In genomic region chr4:2186133-2186864, GRCh38 we compare ENCODE assay signal across 11 cellular contexts. TPM values are rescaled to one million over a fixed set of nuclear protein-coding genes. Genes with fewer than 3 reads are reported as not detected.
DNase-seq lines count a peak whose midpoint lies in the region; ATAC-seq, FAIRE-seq and TF ChIP-seq lines count a peak whose summit lies in the region.
"Had no signal": no experiment of that assay in that cellular context is flagged by ENCODE, and none has a peak within 500 bp of the region (broad histone marks: within the 10 kb centered on the region; RNA-seq: fewer than 3 reads in every experiment).

No MANE protein-coding gene starts in this region.

- H3K4me3 ChIP-seq in MM.1S (ENCODE audit: low read length) = no peak overlapping the region
- H3K4me3 ChIP-seq in astrocyte of the cerebellum (ENCODE audit: low read depth, low read length) = no peak overlapping the region
- no peak overlapping the region for H3K4me3 ChIP-seq in lower lobe of right lung
- no peak overlapping the region for H3K4me3 ChIP-seq in sigmoid colon
- H3K4me3 ChIP-seq: suprapubic skin had no signal

- intact Hi-C loops in lower lobe of right lung (cut with DNase I) = no loop called here
- intact Hi-C loops in sigmoid colon (cut with DNase I) = no loop called here

- DNase-seq in ELF-1 (ENCODE audit: low read depth, low spot score) = peak; percentile 62
- DNase-seq in MM.1S = peak; percentile 29
- peak; percentile 6 for DNase-seq in astrocyte of the cerebellum (ENCODE audit: low read depth)
- DNase-seq in lower lobe of right lung = no peak
- no peak for DNase-seq in GM12891 (ENCODE audit: insufficient read length, low spot score)
- DNase-seq in sigmoid colon = no peak
- no peak for DNase-seq in GDM1 (lab: John Stamatoyannopoulos, UW)

- no peaks in the 10 kb centered on the region for H3K79me2 ChIP-seq in MM.1S (ENCODE audit: low read length)

- FAIRE-seq in GM12891 (lab: Jason Lieb, UNC) = no peak

- H3K27me3 ChIP-seq in MM.1S (replicated peaks; ENCODE audit: insufficient read depth, low read length) (no peaks in the 10 kb centered on the region), lower lobe of right lung (ENCODE audit: low read depth) (no peaks in the 10 kb centered on the region), sigmoid colon (no peaks in the 10 kb centered on the region)
- H3K27me3 ChIP-seq: suprapubic skin had no signal

- ATAC-seq in lower lobe of right lung (peak; percentile 68 to 84), HG02870 (IDR thresholded peaks at IDR 0.05; ENCODE audit: unreplicated experiment) (no peak)
- ATAC-seq: naive thymus-derived CD8-positive, alpha-beta T cell; Right ventricle myocardium inferior had no signal

- H3K4me2 ChIP-seq in MM.1S (ENCODE audit: low read depth, low read length) = no peak overlapping the region

- no peak overlapping the region for H3K9ac ChIP-seq in MM.1S (ENCODE audit: low read length)

- H3K9me2 ChIP-seq in MM.1S (replicated peaks; ENCODE audit: insufficient read depth, low read length) = no peaks in the 10 kb centered on the region

- H3K27ac ChIP-seq in MM.1S (ENCODE audit: low read length) (no peak overlapping the region), lower lobe of right lung (no peak overlapping the region), sigmoid colon (no peak overlapping the region)
- H3K27ac ChIP-seq: suprapubic skin had no signal

- no peak overlapping the region for H2AFZ ChIP-seq in MM.1S (ENCODE audit: low read length)

- TF ChIP-seq EP300 in sigmoid colon (IDR thresholded peaks at IDR 0.05) = no peak

- H3F3A ChIP-seq in MM.1S (ENCODE audit: insufficient read depth, low read length) = no peaks in the 10 kb centered on the region; the same call in 1 of the 2 replicates

- WGBS in sigmoid colon, 2 donors = 27 to 57% methylated on average over 9 of the region's 9 CpGs

- in situ Hi-C loops in astrocyte of the cerebellum (cut with HindIII; ENCODE audit: low sequenced_read_pairs) = no loop called here

- H3K36me3 ChIP-seq in MM.1S (replicated peaks; ENCODE audit: insufficient read depth, low read length) = no peaks in the 10 kb centered on the region
- H3K36me3 ChIP-seq in lower lobe of right lung = no peaks in the 10 kb centered on the region
- H3K36me3 ChIP-seq in sigmoid colon = no peaks in the 10 kb centered on the region
- H3K36me3 ChIP-seq: suprapubic skin had no signal

- no peaks in the 10 kb centered on the region for H3K9me3 ChIP-seq in MM.1S (replicated peaks; ENCODE audit: insufficient read depth, low read length)
- H3K9me3 ChIP-seq in lower lobe of right lung = peaks cover 11% of the 10 kb centered on the region
- peaks cover 0 to 5% (median 0%) of the 10 kb centered on the region in 4 donors for H3K9me3 ChIP-seq in sigmoid colon
- H3K9me3 ChIP-seq: suprapubic skin had no signal

- H4K20me1 ChIP-seq in MM.1S (ENCODE audit: insufficient read depth, low read length) = no peaks in the 10 kb centered on the region

- H3K4me1 ChIP-seq in MM.1S (ENCODE audit: low read length) (no peaks in the 10 kb centered on the region), lower lobe of right lung (no peaks in the 10 kb centered on the region), sigmoid colon (no peaks in the 10 kb centered on the region)
- H3K4me1 ChIP-seq: suprapubic skin had no signal

- TF ChIP-seq CTCF in MM.1S (IDR thresholded peaks at IDR 0.05; ENCODE audit: low read length) = peak; percentile 40; the same call in 1 of the 2 replicates
- peak; percentile 61 for TF ChIP-seq CTCF in astrocyte of the cerebellum (IDR thresholded peaks at IDR 0.05; ENCODE audit: low read depth, low read length, missing control alignments)
- peak; percentile 35 for TF ChIP-seq CTCF in lower lobe of right lung (IDR thresholded peaks at IDR 0.05)
- no peak for TF ChIP-seq CTCF in sigmoid colon (IDR thresholded peaks at IDR 0.05)

- TF ChIP-seq POLR2A in GM12891 (IDR thresholded peaks at IDR 0.05; ENCODE audit: low read depth, low read length) = no peak
- TF ChIP-seq POLR2A in sigmoid colon (IDR thresholded peaks at IDR 0.05) = no peak

TF ChIP-seq in GM12891, 5 proteins besides CTCF, POLR2A, EP300 and RAD21:
- TF ChIP-seq SPI1 (IDR thresholded peaks at IDR 0.05; ENCODE audit: low read depth, low read length) = no peak
- TF ChIP-seq POU2F2 (IDR thresholded peaks at IDR 0.05; ENCODE audit: low read depth, low read length) = no peak
- TF ChIP-seq TAF1 (IDR thresholded peaks at IDR 0.05; ENCODE audit: low read depth, low read length) = no peak
- TF ChIP-seq POLR2AphosphoS5 (IDR thresholded peaks at IDR 0.05; ENCODE audit: low read depth, low read length) = no peak
- no peak for TF ChIP-seq PAX5 (IDR thresholded peaks at IDR 0.05; ENCODE audit: insufficient read depth, low read length, severe bottlenecking)

RNA-seq across cellular contexts. Expression of gene HAUS3, which starts 55.6 kb away (rescaled TPM):
- total RNA-seq in lower lobe of right lung = 12.3 TPM
- polyA plus RNA-seq in GM12891 (2012; ENCODE audit: low read depth, missing spikeins) = 10.4 TPM
- total RNA-seq in sigmoid colon = 10 to 100 TPM; 12.1 to 18.5 (median 16.4) TPM
- 1 to 10 TPM; 3.2 to 7.7 (median 6.0) TPM for polyA plus RNA-seq in sigmoid colon

RNA-seq across cellular contexts. Expression of gene POLN, which starts 55.6 kb away (rescaled TPM):
- total RNA-seq in lower lobe of right lung (2.2 TPM), sigmoid colon (1 to 10 TPM; 1.8 to 9.4 (median 2.6) TPM)
- 0.40 TPM for polyA plus RNA-seq in GM12891 (2012; ENCODE audit: low read depth, missing spikeins)
- polyA plus RNA-seq in sigmoid colon = 1 to 10 TPM in 1 of 3 donors, under 1 TPM in 1, not detected in 1; 0.60 to 1.1 TPM

Comparison
In these comparisons a context has a peak if more than half of its experiments do, and no peak if none do; other contexts are left out.
1. DNase-seq: peak in ELF-1 (single experiment), MM.1S (single experiment) and astrocyte of the cerebellum (single experiment); none in lower lobe of right lung (single experiment), GM12891 (single experiment), sigmoid colon (single experiment) and GDM1 (single experiment).
2. CTCF ChIP-seq: peak in MM.1S (single experiment), astrocyte of the cerebellum (single experiment) and lower lobe of right lung (single experiment); none in sigmoid colon (0 of 4).